ENCODE assay signal across 1 cellular context in the genomic region with DNA sequence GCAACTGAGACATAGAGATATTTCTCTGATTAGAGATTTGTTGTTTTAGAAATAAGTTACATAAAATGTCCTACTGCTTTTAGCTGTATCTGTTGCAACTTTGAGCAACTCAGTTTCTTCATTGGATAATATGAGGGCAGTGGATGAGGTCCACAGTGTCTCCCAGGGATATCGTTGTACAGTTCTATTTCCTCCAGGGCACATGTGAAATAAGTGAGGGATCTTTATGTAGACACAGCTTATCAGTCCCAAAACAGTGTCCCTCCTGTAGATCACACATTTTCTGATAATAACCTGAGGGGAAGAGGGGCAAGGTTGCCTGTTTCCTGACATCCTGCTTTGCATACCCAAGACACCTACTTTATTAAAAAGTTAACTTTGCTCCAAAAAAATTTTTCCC.
TF ChIP-seq lines count a peak whose summit lies in the region.

No MANE protein-coding gene starts in this region.

TF ChIP-seq in K562, 482 proteins besides CTCF, POLR2A, EP300 and RAD21 (continued from another document and continues in another):
- TF ChIP-seq ZNF668 (CRISPR knock-in tag; IDR thresholded peaks at IDR 0.05) = no peak
- TF ChIP-seq ZBTB1 (CRISPR knock-in tag; IDR thresholded peaks at IDR 0.05; ENCODE audit: borderline replicate concordance, low read depth) = no peak
- no peak; the same call in 1 of the 2 replicates for TF ChIP-seq HDAC2 (IDR thresholded peaks at IDR 0.05)
- TF ChIP-seq TBP (optimal IDR thresholded peaks at IDR 0.05; ENCODE audit: low read depth, low read length) = no peak
- peak; percentile 38; the same call in 1 of the 2 replicates for TF ChIP-seq ATF7 (IDR thresholded peaks at IDR 0.05)
- TF ChIP-seq ZNF140 (CRISPR knock-in tag; IDR thresholded peaks at IDR 0.05) = no peak
- TF ChIP-seq MAFK (IDR thresholded peaks at IDR 0.05; ENCODE audit: low read length) = no peak
- TF ChIP-seq DACH1 (IDR thresholded peaks at IDR 0.05; ENCODE audit: partially characterized antibody) = no peak
- no peak for TF ChIP-seq ZKSCAN1 (IDR thresholded peaks at IDR 0.05; ENCODE audit: low read depth, low read length)
- TF ChIP-seq ZBTB7A (IDR thresholded peaks at IDR 0.05; ENCODE audit: borderline replicate concordance, control insufficient read depth, low read depth, low read length) = no peak
- no peak for TF ChIP-seq TCF7L2 (IDR thresholded peaks at IDR 0.05; ENCODE audit: low read depth, low read length)
- no peak for TF ChIP-seq ZNF551 (CRISPR knock-in tag; IDR thresholded peaks at IDR 0.05)
- TF ChIP-seq, protein P1, sequence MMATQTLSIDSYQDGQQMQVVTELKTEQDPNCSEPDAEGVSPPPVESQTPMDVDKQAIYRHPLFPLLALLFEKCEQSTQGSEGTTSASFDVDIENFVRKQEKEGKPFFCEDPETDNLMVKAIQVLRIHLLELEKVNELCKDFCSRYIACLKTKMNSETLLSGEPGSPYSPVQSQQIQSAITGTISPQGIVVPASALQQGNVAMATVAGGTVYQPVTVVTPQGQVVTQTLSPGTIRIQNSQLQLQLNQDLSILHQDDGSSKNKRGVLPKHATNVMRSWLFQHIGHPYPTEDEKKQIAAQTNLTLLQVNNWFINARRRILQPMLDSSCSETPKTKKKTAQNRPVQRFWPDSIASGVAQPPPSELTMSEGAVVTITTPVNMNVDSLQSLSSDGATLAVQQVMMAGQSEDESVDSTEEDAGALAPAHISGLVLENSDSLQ (IDR thresholded peaks at IDR 0.05) = no peak
- no peak for TF ChIP-seq CBX3 (IDR thresholded peaks at IDR 0.05; ENCODE audit: borderline replicate concordance in 1 of 2, low read length in 2 of 2)
- TF ChIP-seq TAF15 (IDR thresholded peaks at IDR 0.05; ENCODE audit: low read depth, low read length) = no peak
- TF ChIP-seq ARID1B (IDR thresholded peaks at IDR 0.05) = peak; percentile 93
- no peak for TF ChIP-seq NFXL1 (CRISPR knock-in tag; IDR thresholded peaks at IDR 0.05)
- TF ChIP-seq ZNF785 (CRISPR knock-in tag; IDR thresholded peaks at IDR 0.05) = no peak
- no peak for TF ChIP-seq ZKSCAN8 (CRISPR knock-in tag; IDR thresholded peaks at IDR 0.05)
- TF ChIP-seq SOX6 (IDR thresholded peaks at IDR 0.05) = peak; percentile 85
- TF ChIP-seq JUNB (CRISPR knock-in tag; conservative IDR thresholded peaks at IDR 0.05) = no peak
- TF ChIP-seq, protein P2, sequence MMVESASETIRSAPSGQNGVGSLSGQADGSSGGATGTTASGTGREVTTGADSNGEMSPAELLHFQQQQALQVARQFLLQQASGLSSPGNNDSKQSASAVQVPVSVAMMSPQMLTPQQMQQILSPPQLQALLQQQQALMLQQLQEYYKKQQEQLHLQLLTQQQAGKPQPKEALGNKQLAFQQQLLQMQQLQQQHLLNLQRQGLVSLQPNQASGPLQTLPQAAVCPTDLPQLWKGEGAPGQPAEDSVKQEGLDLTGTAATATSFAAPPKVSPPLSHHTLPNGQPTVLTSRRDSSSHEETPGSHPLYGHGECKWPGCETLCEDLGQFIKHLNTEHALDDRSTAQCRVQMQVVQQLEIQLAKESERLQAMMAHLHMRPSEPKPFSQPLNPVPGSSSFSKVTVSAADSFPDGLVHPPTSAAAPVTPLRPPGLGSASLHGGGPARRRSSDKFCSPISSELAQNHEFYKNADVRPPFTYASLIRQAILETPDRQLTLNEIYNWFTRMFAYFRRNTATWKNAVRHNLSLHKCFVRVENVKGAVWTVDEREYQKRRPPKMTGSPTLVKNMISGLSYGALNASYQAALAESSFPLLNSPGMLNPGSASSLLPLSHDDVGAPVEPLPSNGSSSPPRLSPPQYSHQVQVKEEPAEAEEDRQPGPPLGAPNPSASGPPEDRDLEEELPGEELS (CRISPR knock-in tag; IDR thresholded peaks at IDR 0.05; ENCODE audit: borderline replicate concordance) = no peak
- TF ChIP-seq, protein P3, sequence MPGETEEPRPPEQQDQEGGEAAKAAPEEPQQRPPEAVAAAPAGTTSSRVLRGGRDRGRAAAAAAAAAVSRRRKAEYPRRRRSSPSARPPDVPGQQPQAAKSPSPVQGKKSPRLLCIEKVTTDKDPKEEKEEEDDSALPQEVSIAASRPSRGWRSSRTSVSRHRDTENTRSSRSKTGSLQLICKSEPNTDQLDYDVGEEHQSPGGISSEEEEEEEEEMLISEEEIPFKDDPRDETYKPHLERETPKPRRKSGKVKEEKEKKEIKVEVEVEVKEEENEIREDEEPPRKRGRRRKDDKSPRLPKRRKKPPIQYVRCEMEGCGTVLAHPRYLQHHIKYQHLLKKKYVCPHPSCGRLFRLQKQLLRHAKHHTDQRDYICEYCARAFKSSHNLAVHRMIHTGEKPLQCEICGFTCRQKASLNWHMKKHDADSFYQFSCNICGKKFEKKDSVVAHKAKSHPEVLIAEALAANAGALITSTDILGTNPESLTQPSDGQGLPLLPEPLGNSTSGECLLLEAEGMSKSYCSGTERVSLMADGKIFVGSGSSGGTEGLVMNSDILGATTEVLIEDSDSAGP (CRISPR knock-in tag; IDR thresholded peaks at IDR 0.05) = no peak
- no peak for TF ChIP-seq ETS2 (tag; IDR thresholded peaks at IDR 0.05; ENCODE audit: borderline replicate concordance, poor library complexity, severe bottlenecking)
- no peak for TF ChIP-seq DNMT1 (IDR thresholded peaks at IDR 0.05)
- TF ChIP-seq ZNF12 (CRISPR knock-in tag; IDR thresholded peaks at IDR 0.05) = no peak
- no peak for TF ChIP-seq CREBBP (IDR thresholded peaks at IDR 0.05; ENCODE audit: low read depth, low read length)
- TF ChIP-seq PURB (CRISPR knock-in tag; IDR thresholded peaks at IDR 0.05; ENCODE audit: low read depth) = no peak
- no peak for TF ChIP-seq ZNF76 (CRISPR knock-in tag; IDR thresholded peaks at IDR 0.05; ENCODE audit: borderline replicate concordance)
- TF ChIP-seq, protein P4, sequence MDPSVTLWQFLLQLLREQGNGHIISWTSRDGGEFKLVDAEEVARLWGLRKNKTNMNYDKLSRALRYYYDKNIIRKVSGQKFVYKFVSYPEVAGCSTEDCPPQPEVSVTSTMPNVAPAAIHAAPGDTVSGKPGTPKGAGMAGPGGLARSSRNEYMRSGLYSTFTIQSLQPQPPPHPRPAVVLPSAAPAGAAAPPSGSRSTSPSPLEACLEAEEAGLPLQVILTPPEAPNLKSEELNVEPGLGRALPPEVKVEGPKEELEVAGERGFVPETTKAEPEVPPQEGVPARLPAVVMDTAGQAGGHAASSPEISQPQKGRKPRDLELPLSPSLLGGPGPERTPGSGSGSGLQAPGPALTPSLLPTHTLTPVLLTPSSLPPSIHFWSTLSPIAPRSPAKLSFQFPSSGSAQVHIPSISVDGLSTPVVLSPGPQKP (CRISPR knock-in tag; IDR thresholded peaks at IDR 0.05) = no peak
- TF ChIP-seq, protein P5, sequence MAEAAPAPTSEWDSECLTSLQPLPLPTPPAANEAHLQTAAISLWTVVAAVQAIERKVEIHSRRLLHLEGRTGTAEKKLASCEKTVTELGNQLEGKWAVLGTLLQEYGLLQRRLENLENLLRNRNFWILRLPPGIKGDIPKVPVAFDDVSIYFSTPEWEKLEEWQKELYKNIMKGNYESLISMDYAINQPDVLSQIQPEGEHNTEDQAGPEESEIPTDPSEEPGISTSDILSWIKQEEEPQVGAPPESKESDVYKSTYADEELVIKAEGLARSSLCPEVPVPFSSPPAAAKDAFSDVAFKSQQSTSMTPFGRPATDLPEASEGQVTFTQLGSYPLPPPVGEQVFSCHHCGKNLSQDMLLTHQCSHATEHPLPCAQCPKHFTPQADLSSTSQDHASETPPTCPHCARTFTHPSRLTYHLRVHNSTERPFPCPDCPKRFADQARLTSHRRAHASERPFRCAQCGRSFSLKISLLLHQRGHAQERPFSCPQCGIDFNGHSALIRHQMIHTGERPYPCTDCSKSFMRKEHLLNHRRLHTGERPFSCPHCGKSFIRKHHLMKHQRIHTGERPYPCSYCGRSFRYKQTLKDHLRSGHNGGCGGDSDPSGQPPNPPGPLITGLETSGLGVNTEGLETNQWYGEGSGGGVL (CRISPR knock-in tag; IDR thresholded peaks at IDR 0.05) = no peak
- TF ChIP-seq SP2 (IDR thresholded peaks at IDR 0.05; ENCODE audit: extremely low read depth, low read depth, low read length, poor library complexity, severe bottlenecking) = no peak
- TF ChIP-seq, protein P6, sequence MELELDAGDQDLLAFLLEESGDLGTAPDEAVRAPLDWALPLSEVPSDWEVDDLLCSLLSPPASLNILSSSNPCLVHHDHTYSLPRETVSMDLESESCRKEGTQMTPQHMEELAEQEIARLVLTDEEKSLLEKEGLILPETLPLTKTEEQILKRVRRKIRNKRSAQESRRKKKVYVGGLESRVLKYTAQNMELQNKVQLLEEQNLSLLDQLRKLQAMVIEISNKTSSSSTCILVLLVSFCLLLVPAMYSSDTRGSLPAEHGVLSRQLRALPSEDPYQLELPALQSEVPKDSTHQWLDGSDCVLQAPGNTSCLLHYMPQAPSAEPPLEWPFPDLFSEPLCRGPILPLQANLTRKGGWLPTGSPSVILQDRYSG (tag; conservative IDR thresholded peaks at IDR 0.05; ENCODE audit: low read depth) = no peak
- no peak for TF ChIP-seq FUS (optimal IDR thresholded peaks at IDR 0.05; ENCODE audit: low read depth, low read length)
- TF ChIP-seq, protein P7, sequence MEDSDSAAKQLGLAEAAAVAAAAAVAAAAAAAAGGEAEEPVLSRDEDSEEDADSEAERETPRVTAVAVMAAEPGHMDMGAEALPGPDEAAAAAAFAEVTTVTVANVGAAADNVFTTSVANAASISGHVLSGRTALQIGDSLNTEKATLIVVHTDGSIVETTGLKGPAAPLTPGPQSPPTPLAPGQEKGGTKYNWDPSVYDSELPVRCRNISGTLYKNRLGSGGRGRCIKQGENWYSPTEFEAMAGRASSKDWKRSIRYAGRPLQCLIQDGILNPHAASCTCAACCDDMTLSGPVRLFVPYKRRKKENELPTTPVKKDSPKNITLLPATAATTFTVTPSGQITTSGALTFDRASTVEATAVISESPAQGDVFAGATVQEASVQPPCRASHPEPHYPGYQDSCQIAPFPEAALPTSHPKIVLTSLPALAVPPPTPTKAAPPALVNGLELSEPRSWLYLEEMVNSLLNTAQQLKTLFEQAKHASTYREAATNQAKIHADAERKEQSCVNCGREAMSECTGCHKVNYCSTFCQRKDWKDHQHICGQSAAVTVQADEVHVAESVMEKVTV (CRISPR knock-in tag; IDR thresholded peaks at IDR 0.05) = no peak
- TF ChIP-seq ZNF444 (CRISPR knock-in tag; IDR thresholded peaks at IDR 0.05) = no peak
- TF ChIP-seq PML (IDR thresholded peaks at IDR 0.05; ENCODE audit: low read length) = peak; percentile 69
- TF ChIP-seq, protein P8, sequence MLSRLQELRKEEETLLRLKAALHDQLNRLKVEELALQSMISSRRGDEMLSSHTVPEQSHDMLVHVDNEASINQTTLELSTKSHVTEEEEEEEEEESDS (CRISPR knock-in tag; IDR thresholded peaks at IDR 0.05) = no peak
- TF ChIP-seq PTBP1 (IDR thresholded peaks at IDR 0.05; ENCODE audit: low read depth, low read length) = no peak
- no peak for TF ChIP-seq MBD2 (IDR thresholded peaks at IDR 0.05; ENCODE audit: borderline replicate concordance, low read depth)
- no peak for TF ChIP-seq RBBP5 (IDR thresholded peaks at IDR 0.05; ENCODE audit: borderline replicate concordance, insufficient read depth, low read length, poor library complexity, severe bottlenecking)
- TF ChIP-seq, protein P9, sequence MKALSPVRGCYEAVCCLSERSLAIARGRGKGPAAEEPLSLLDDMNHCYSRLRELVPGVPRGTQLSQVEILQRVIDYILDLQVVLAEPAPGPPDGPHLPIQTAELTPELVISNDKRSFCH (CRISPR knock-in tag; IDR thresholded peaks at IDR 0.05) = no peak
- TF ChIP-seq, protein P9 (tag; IDR thresholded peaks at IDR 0.05) = no peak
- TF ChIP-seq CC2D1A (IDR thresholded peaks at IDR 0.05) = peak; percentile 57; the same call in 1 of the 2 replicates
- TF ChIP-seq, protein P10, sequence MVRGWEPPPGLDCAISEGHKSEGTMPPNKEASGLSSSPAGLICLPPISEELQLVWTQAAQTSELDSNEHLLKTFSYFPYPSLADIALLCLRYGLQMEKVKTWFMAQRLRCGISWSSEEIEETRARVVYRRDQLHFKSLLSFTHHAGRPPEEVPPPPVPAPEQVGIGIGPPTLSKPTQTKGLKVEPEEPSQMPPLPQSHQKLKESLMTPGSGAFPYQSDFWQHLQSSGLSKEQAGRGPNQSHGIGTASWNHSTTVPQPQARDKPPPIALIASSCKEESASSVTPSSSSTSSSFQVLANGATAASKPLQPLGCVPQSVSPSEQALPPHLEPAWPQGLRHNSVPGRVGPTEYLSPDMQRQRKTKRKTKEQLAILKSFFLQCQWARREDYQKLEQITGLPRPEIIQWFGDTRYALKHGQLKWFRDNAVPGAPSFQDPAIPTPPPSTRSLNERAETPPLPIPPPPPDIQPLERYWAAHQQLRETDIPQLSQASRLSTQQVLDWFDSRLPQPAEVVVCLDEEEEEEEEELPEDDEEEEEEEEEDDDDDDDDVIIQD (CRISPR knock-in tag; IDR thresholded peaks at IDR 0.05) = no peak
